In genomic region chr11:74255741-74256369, GRCh38 we compare ENCODE assay signal across 8 cellular contexts. TPM values are rescaled to one million over a fixed set of nuclear protein-coding genes. Genes with fewer than 3 reads are reported as not detected.
DNase-seq lines count a peak whose midpoint lies in the region; ATAC-seq and TF ChIP-seq lines count a peak whose summit lies in the region.

No MANE protein-coding gene starts in this region.

- CTCF ChIA-PET in CD8-positive, alpha-beta memory T cell (lab: Charles Lee) = interaction anchor here (0.7 to 3.1 kb wide), 14 partner anchors 9 to 314 kb away, joined by 3 to 16 read pairs (median 4); partner anchors contain the start of gene LIPT2

- no peaks in the 10 kb centered on the region for H3K79me2 ChIP-seq in fibroblast of lung (ENCODE audit: control insufficient read depth, insufficient read depth, low read length)

- no peaks in the 10 kb centered on the region for H3K9me3 ChIP-seq in CD8-positive, alpha-beta memory T cell (ENCODE audit: low read length)
- H3K9me3 ChIP-seq in NT2/D1 (ENCODE audit: insufficient read depth, low read length) (peaks cover 3% of the 10 kb centered on the region; the same call in 1 of the 2 replicates), fibroblast of lung (ENCODE audit: control insufficient read depth, insufficient read depth, low read depth, low read length) (no peaks in the 10 kb centered on the region), transverse colon (no peaks in the 10 kb centered on the region)

- H3K27ac ChIP-seq in CD8-positive, alpha-beta memory T cell (ENCODE audit: low read depth, low read length) = no peak overlapping the region
- H3K27ac ChIP-seq in fibroblast of lung (ENCODE audit: insufficient read depth, low read length) (no peak overlapping the region), transverse colon (no peak overlapping the region)

- peaks cover 0 to 6% (median 0%) of the 10 kb centered on the region in 3 donors for H3K4me1 Mint-ChIP-seq in CD8-positive, alpha-beta memory T cell
- H3K4me1 Mint-ChIP-seq in nephron progenitor cell = peaks cover 14% of the 10 kb centered on the region

- peaks cover 1 to 2% of the 10 kb centered on the region in 2 donors for H3K27me3 Mint-ChIP-seq in CD8-positive, alpha-beta memory T cell
- H3K27me3 Mint-ChIP-seq in nephron progenitor cell (ENCODE audit: low read depth, poor library complexity) = peaks cover under 1% of the 10 kb centered on the region

- no peak overlapping the region for H3K4me3 ChIP-seq in CD8-positive, alpha-beta memory T cell (ENCODE audit: low read length)
- H3K4me3 ChIP-seq in NT2/D1 (ENCODE audit: insufficient read length, low read depth) = no peak overlapping the region
- no peak overlapping the region for H3K4me3 ChIP-seq in fibroblast of lung (replicated peaks in 1 of 4; ENCODE audit: control extremely low read depth in 1 of 4, insufficient read depth in 1 of 4, low read depth in 3 of 4, low read length in 4 of 4)
- H3K4me3 ChIP-seq in transverse colon = no peak overlapping the region

- no peak overlapping the region for H3K4me2 ChIP-seq in fibroblast of lung (ENCODE audit: extremely low read depth, insufficient read depth, low read length)

- POLR2A ChIA-PET in CD8-positive, alpha-beta memory T cell (lab: Charles Lee) = interaction anchor here (0.6 kb wide), 1 partner anchor 181 kb away, joined by 3 read pairs; no protein-coding TSS in a partner anchor

- in situ Hi-C loops in transverse colon (cut with MboI; ENCODE audit: low pct_ligation_motif_present in 1 of 4, low pct_unique_long_range_greater_than_20kb in 1 of 4, low sequenced_read_pairs in 3 of 4) = loop anchor here in 3 of 4 donors (5.0 to 25.0 kb wide), 4 partner anchors 189 to 309 kb away; no protein-coding TSS in a partner anchor

- H3K4me3 Mint-ChIP-seq in CD8-positive, alpha-beta memory T cell = no peak overlapping the region
- H3K4me3 Mint-ChIP-seq in nephron progenitor cell = no peak overlapping the region

- no peaks in the 10 kb centered on the region for H3K27me3 ChIP-seq in CD8-positive, alpha-beta memory T cell (ENCODE audit: insufficient read depth, low read length, poor library complexity, severe bottlenecking)
- H3K27me3 ChIP-seq in NT2/D1 (ENCODE audit: insufficient read depth, insufficient read length) (no peaks in the 10 kb centered on the region), fibroblast of lung (ENCODE audit: control insufficient read depth, insufficient read depth, low read length) (no peaks in the 10 kb centered on the region), transverse colon (no peaks in the 10 kb centered on the region)

- TF ChIP-seq POLR2A in transverse colon (IDR thresholded peaks at IDR 0.05) = no peak

- peaks cover 11% of the 10 kb centered on the region for H3K36me3 ChIP-seq in CD8-positive, alpha-beta memory T cell (ENCODE audit: insufficient read depth, low read length)
- H3K36me3 ChIP-seq in NT2/D1 (ENCODE audit: insufficient read depth, insufficient read length, low read length) = peaks cover 39% of the 10 kb centered on the region
- peaks cover 2% of the 10 kb centered on the region for H3K36me3 ChIP-seq in fibroblast of lung (ENCODE audit: control insufficient read depth, insufficient read depth, low read length)
- H3K36me3 ChIP-seq in transverse colon = peaks cover 0 to 11% (median 3%) of the 10 kb centered on the region in 4 donors

- H4K20me1 ChIP-seq in fibroblast of lung (ENCODE audit: control insufficient read depth, extremely low read depth, insufficient read depth, low read length) = no peaks in the 10 kb centered on the region

- TF ChIP-seq CTCF in fibroblast of lung (conservative IDR thresholded peaks at IDR 0.05 in 1 of 2, IDR thresholded peaks at IDR 0.05 in 1 of 2; ENCODE audit: low read depth in 1 of 2, low read length in 2 of 2) (peak; percentile 90 to 91), nephron progenitor cell (IDR thresholded peaks at IDR 0.05) (peak; percentile 94), transverse colon (IDR thresholded peaks at IDR 0.05) (peak; percentile 89 to 94 (median 92))

- no peak overlapping the region for H2AFZ ChIP-seq in fibroblast of lung (ENCODE audit: low read length)

- no peaks in the 10 kb centered on the region for H3K9me3 Mint-ChIP-seq in CD8-positive, alpha-beta memory T cell
- no peaks in the 10 kb centered on the region for H3K9me3 Mint-ChIP-seq in nephron progenitor cell

- no peak for TF ChIP-seq EP300 in transverse colon (IDR thresholded peaks at IDR 0.05; ENCODE audit: low read depth)

- WGBS in transverse colon (ENCODE audit: low coverage in 1 of 2), 2 donors = 28 to 39% methylated on average over 4 to 5 of the region's 5 CpGs

- intact Hi-C loops in transverse colon (cut with DNase I; ENCODE audit: low total_unique reads) = loop anchor here (2.0 kb wide), 2 partner anchors 67 to 193 kb away; no protein-coding TSS in a partner anchor

- peak overlapping the region in 2 of 8 donors; percentile 4 to 43 for H3K27ac Mint-ChIP-seq in CD8-positive, alpha-beta memory T cell
- no peak overlapping the region for H3K27ac Mint-ChIP-seq in nephron progenitor cell

- ATAC-seq in HG02798 (IDR thresholded peaks at IDR 0.05; ENCODE audit: poor library complexity, unreplicated experiment) (peak; percentile 52), GM18858 (IDR thresholded peaks at IDR 0.05; ENCODE audit: unreplicated experiment) (no peak)

- H3K36me3 Mint-ChIP-seq in CD8-positive, alpha-beta memory T cell = peaks cover 0 to 38% (median 7%) of the 10 kb centered on the region in 3 donors
- H3K36me3 Mint-ChIP-seq in nephron progenitor cell (ENCODE audit: low read depth) = peaks cover 19% of the 10 kb centered on the region

- H3K4me1 ChIP-seq in CD8-positive, alpha-beta memory T cell (ENCODE audit: insufficient read depth, low read length) = no peaks in the 10 kb centered on the region
- no peaks in the 10 kb centered on the region for H3K4me1 ChIP-seq in NT2/D1 (ENCODE audit: insufficient read depth, insufficient read length)
- no peaks in the 10 kb centered on the region for H3K4me1 ChIP-seq in fibroblast of lung (ENCODE audit: control insufficient read depth, extremely low read depth, insufficient read depth, low read length)
- peaks cover 0 to 7% (median 2%) of the 10 kb centered on the region in 4 donors for H3K4me1 ChIP-seq in transverse colon

- H3K9ac ChIP-seq in NT2/D1 (ENCODE audit: insufficient read length, low read depth) (no peak overlapping the region), fibroblast of lung (ENCODE audit: insufficient read depth, low read length) (no peak overlapping the region)

- DNase-seq in CD8-positive, alpha-beta memory T cell = peak; percentile 25 to 59 (median 31)
- peak; percentile 47 for DNase-seq in NT2/D1 (ENCODE audit: low read depth, low spot score)
- peak; percentile 42 for DNase-seq in activated T-cell treated with anti-CD3 and anti-CD28 coated beads for 4 hours
- DNase-seq in fibroblast of lung (ENCODE audit: low read depth in 2 of 2) = peak; percentile 43 to 75
- peak; percentile 47 for DNase-seq in nephron progenitor cell
- peak; percentile 47 for DNase-seq in transverse colon

RNA-seq across cellular contexts. Expression of gene P4HA3, which starts 55.6 kb away (rescaled TPM):
- total RNA-seq in CD8-positive, alpha-beta memory T cell = not detected
- polyA plus RNA-seq in CD8-positive, alpha-beta memory T cell = not detected
- total RNA-seq in fibroblast of lung (4.1 and 5.1 TPM in 2 replicates), transverse colon (under 1 TPM in 3 of 4 donors, not detected in 1; 0.27 to 0.64 (median 0.40) TPM)
- polyA plus RNA-seq in fibroblast of lung = 2.2 and 3.1 TPM in 2 replicates
- 1.8 and 2.6 TPM in 2 replicates for polyA plus RNA-seq in fibroblast of lung (2012)
- polyA minus RNA-seq in fibroblast of lung (ENCODE audit: low replicate concordance) = 1.9 TPM in 1 of 2 replicates, not detected in the other
